2 cellular contexts compared by ENCODE assay signal in the genomic region with DNA sequence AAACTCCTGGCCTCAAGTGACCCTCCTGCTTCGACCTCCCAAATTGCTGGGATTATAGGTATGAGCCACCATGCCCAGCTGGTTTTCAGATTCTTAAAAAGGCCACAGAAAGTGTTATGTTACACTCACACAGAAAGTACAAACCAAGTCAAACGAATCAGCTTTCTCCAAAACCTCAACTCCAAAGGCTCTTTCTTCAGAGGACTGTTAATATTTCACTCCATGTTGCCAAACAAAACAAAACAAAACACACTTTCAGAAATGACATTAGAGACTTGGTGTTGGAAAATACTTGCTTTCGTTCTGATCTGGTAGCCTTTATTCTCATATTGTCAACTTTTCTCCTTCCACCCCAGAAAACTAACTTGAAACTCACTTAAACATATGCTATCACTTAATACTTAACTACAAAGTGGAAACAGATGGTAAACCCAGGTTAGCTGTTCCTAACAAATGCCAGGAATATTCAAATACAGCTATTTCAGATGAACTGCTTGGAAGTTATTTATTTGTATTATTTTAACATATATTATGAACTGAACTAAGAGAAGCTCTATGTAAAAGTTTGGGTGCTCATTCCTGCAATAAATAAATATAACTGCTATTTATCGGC.
TF ChIP-seq lines count a peak whose summit lies in the region.

No MANE protein-coding gene starts in this region.

TF ChIP-seq in IMR-90, 13 proteins besides CTCF, POLR2A, EP300 and RAD21:
- TF ChIP-seq MAZ (IDR thresholded peaks at IDR 0.05; ENCODE audit: borderline replicate concordance, low read depth, low read length) (no peak), BHLHE40 (IDR thresholded peaks at IDR 0.05; ENCODE audit: low read depth, low read length) (no peak)
- TF ChIP-seq, protein P1, sequence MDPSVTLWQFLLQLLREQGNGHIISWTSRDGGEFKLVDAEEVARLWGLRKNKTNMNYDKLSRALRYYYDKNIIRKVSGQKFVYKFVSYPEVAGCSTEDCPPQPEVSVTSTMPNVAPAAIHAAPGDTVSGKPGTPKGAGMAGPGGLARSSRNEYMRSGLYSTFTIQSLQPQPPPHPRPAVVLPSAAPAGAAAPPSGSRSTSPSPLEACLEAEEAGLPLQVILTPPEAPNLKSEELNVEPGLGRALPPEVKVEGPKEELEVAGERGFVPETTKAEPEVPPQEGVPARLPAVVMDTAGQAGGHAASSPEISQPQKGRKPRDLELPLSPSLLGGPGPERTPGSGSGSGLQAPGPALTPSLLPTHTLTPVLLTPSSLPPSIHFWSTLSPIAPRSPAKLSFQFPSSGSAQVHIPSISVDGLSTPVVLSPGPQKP (IDR thresholded peaks at IDR 0.05; ENCODE audit: borderline replicate concordance, low read depth, low read length): no peak

TF ChIP-seq in GM12878, 131 proteins besides CTCF, POLR2A, EP300 and RAD21:
- TF ChIP-seq TBL1XR1 (IDR thresholded peaks at IDR 0.05; ENCODE audit: low read depth, low read length): no peak
- no peak for TF ChIP-seq RUNX3 (IDR thresholded peaks at IDR 0.05; ENCODE audit: low read length)
- TF ChIP-seq, protein P2, sequence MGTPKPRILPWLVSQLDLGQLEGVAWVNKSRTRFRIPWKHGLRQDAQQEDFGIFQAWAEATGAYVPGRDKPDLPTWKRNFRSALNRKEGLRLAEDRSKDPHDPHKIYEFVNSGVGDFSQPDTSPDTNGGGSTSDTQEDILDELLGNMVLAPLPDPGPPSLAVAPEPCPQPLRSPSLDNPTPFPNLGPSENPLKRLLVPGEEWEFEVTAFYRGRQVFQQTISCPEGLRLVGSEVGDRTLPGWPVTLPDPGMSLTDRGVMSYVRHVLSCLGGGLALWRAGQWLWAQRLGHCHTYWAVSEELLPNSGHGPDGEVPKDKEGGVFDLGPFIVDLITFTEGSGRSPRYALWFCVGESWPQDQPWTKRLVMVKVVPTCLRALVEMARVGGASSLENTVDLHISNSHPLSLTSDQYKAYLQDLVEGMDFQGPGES (IDR thresholded peaks at IDR 0.05): no peak
- no peak for TF ChIP-seq CBX5 (IDR thresholded peaks at IDR 0.05; ENCODE audit: low read depth)
- TF ChIP-seq, protein P3, sequence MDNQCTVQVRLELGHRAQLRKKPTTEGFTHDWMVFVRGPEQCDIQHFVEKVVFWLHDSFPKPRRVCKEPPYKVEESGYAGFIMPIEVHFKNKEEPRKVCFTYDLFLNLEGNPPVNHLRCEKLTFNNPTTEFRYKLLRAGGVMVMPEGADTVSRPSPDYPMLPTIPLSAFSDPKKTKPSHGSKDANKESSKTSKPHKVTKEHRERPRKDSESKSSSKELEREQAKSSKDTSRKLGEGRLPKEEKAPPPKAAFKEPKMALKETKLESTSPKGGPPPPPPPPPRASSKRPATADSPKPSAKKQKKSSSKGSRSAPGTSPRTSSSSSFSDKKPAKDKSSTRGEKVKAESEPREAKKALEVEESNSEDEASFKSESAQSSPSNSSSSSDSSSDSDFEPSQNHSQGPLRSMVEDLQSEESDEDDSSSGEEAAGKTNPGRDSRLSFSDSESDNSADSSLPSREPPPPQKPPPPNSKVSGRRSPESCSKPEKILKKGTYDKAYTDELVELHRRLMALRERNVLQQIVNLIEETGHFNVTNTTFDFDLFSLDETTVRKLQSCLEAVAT (IDR thresholded peaks at IDR 0.05): no peak
- TF ChIP-seq RFX5 (IDR thresholded peaks at IDR 0.05; ENCODE audit: low read depth, low read length): no peak
- TF ChIP-seq, protein P4, sequence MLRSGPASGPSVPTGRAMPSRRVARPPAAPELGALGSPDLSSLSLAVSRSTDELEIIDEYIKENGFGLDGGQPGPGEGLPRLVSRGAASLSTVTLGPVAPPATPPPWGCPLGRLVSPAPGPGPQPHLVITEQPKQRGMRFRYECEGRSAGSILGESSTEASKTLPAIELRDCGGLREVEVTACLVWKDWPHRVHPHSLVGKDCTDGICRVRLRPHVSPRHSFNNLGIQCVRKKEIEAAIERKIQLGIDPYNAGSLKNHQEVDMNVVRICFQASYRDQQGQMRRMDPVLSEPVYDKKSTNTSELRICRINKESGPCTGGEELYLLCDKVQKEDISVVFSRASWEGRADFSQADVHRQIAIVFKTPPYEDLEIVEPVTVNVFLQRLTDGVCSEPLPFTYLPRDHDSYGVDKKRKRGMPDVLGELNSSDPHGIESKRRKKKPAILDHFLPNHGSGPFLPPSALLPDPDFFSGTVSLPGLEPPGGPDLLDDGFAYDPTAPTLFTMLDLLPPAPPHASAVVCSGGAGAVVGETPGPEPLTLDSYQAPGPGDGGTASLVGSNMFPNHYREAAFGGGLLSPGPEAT (IDR thresholded peaks at IDR 0.05; ENCODE audit: low read depth): no peak
- TF ChIP-seq, protein P5, sequence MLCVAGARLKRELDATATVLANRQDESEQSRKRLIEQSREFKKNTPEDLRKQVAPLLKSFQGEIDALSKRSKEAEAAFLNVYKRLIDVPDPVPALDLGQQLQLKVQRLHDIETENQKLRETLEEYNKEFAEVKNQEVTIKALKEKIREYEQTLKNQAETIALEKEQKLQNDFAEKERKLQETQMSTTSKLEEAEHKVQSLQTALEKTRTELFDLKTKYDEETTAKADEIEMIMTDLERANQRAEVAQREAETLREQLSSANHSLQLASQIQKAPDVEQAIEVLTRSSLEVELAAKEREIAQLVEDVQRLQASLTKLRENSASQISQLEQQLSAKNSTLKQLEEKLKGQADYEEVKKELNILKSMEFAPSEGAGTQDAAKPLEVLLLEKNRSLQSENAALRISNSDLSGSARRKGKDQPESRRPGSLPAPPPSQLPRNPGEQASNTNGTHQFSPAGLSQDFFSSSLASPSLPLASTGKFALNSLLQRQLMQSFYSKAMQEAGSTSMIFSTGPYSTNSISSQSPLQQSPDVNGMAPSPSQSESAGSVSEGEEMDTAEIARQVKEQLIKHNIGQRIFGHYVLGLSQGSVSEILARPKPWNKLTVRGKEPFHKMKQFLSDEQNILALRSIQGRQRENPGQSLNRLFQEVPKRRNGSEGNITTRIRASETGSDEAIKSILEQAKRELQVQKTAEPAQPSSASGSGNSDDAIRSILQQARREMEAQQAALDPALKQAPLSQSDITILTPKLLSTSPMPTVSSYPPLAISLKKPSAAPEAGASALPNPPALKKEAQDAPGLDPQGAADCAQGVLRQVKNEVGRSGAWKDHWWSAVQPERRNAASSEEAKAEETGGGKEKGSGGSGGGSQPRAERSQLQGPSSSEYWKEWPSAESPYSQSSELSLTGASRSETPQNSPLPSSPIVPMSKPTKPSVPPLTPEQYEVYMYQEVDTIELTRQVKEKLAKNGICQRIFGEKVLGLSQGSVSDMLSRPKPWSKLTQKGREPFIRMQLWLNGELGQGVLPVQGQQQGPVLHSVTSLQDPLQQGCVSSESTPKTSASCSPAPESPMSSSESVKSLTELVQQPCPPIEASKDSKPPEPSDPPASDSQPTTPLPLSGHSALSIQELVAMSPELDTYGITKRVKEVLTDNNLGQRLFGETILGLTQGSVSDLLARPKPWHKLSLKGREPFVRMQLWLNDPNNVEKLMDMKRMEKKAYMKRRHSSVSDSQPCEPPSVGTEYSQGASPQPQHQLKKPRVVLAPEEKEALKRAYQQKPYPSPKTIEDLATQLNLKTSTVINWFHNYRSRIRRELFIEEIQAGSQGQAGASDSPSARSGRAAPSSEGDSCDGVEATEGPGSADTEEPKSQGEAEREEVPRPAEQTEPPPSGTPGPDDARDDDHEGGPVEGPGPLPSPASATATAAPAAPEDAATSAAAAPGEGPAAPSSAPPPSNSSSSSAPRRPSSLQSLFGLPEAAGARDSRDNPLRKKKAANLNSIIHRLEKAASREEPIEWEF (IDR thresholded peaks at IDR 0.05; ENCODE audit: insufficient replicate concordance, low read depth, low read length): no peak
- no peak for TF ChIP-seq SUPT20H (IDR thresholded peaks at IDR 0.05; ENCODE audit: borderline replicate concordance, control insufficient read depth, low read depth, low read length)
- no peak for TF ChIP-seq MYB (IDR thresholded peaks at IDR 0.05; ENCODE audit: borderline replicate concordance, low read depth, low read length)
